ENCODE assay signal across 8 cellular contexts in the genomic region with DNA sequence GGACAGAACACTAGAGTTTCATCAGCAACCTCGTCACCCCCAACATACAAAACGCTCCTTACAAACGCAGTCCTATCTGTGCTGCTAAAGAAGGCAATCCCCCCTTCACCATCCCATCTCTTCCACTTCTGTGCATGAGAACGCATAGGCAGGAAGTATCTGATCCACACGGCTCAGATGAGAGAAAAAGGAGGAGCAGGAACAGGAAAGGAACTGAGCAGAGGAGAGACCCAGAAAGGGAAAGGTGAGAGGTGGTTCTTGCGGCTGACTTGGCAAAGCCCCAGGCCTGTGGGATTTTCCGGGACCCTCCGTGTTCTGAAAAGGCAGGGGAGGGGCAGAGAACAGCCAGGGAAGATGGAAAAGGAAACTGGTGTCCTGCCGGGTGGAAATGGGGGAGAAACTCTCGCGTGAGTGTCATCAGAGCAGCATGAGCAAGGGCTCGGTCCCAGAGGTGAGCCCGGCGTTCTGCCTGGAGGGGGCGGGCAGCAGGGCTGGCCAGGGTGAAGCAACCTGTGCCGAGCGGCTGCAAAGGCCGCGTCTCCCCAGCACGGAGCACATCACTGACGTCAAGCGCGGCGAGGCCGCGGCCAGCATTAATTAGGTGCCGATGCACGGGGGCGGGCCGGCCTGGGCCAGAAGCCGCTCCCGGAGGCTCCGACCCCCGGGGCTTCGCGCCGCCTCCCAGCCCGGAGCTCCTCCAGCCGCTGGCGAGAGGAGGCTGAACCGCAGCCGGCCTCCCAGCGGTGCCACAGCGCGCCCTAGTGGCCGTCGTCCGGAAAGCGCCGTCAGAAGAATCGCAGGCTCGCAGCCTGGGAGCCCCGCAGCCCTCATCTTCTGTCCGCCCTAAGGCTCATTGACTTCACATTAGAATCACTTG. TPM values are rescaled to one million over a fixed set of nuclear protein-coding genes. Genes with fewer than 3 reads are reported as not detected.
DNase-seq lines count a peak whose midpoint lies in the region; ATAC-seq and TF ChIP-seq lines count a peak whose summit lies in the region.

No MANE protein-coding gene starts in this region.

- peak; percentile 76 for ATAC-seq in GM21717 (IDR thresholded peaks at IDR 0.05; ENCODE audit: unreplicated experiment)
- ATAC-seq in natural killer cell treated with Interleukin-12 subunit alpha and Interleukin-12 subunit beta and Interleukin-15 and Interleukin-18, amount 100 ng/mL, for 72 hours = peak; percentile 84 to 88

- H3K36me3 Mint-ChIP-seq in activated T-helper 1 cell treated with anti-CD3 and anti-CD28 coated beads, Interleukin-12 subunit alpha, Interleukin-12 subunit beta, Interleukin-2, Interleukin-4 antibody, amounts not matched to agents 30 ng/mL and 10 ng/mL and 1 ng/mL, durations not matched to agents 14 hours and 24 hours and 36 hours (ENCODE audit: low read depth) = peaks cover 11% of the 10 kb centered on the region
- H3K36me3 Mint-ChIP-seq in natural killer cell treated with Interleukin-12 subunit alpha and Interleukin-12 subunit beta and Interleukin-15 and Interleukin-18, amount 100 ng/mL, for 72 hours = peaks cover 8% of the 10 kb centered on the region

- H3K27ac ChIP-seq in PC-9 = peak overlapping the region; percentile 75

- CTCF ChIA-PET in PC-9 (lab: Charles Lee) = interaction anchor here (0.6 to 2.1 kb wide), 21 partner anchors 35 to 747 kb away, joined by 3 to 23 read pairs (median 5); a partner anchor contains a TSS

- TF ChIP-seq CTCF in PC-9 (conservative IDR thresholded peaks at IDR 0.05) = peak; percentile 99
- TF ChIP-seq CTCF in fibroblast of mammary gland (conservative IDR thresholded peaks at IDR 0.05; ENCODE audit: control insufficient read depth, insufficient read depth, low read depth, low read length) = peak; percentile 62

- no peaks in the 10 kb centered on the region for H4K20me1 ChIP-seq in PC-9 (ENCODE audit: insufficient read depth)

- peak overlapping the region; percentile 80 for H3K4me2 ChIP-seq in PC-9

- no peaks in the 10 kb centered on the region for H3K9me2 ChIP-seq in PC-9 (ENCODE audit: insufficient read depth)

- H3K4me3 ChIP-seq in Jurkat, Clone E6-1 (ENCODE audit: low read length) = peak overlapping the region; percentile 49
- H3K4me3 ChIP-seq in PC-9 (peak overlapping the region; percentile 51), fibroblast of mammary gland (ENCODE audit: control insufficient read depth, low read depth, low read length) (peak overlapping the region; percentile 28)

- H3K27me3 Mint-ChIP-seq in activated T-helper 1 cell treated with anti-CD3 and anti-CD28 coated beads, Interleukin-12 subunit alpha, Interleukin-12 subunit beta, Interleukin-2, Interleukin-4 antibody, amounts not matched to agents 30 ng/mL and 10 ng/mL and 1 ng/mL, durations not matched to agents 14 hours and 24 hours and 36 hours (ENCODE audit: insufficient read depth) = peaks cover 7% of the 10 kb centered on the region
- peaks cover 30 to 41% of the 10 kb centered on the region in 2 donors for H3K27me3 Mint-ChIP-seq in natural killer cell treated with Interleukin-12 subunit alpha and Interleukin-12 subunit beta and Interleukin-15 and Interleukin-18, amount 100 ng/mL, for 72 hours

- peak; percentile 80 for DNase-seq in DMS79 (lab: John Stamatoyannopoulos, UW)
- DNase-seq in Jurkat, Clone E6-1 (ENCODE audit: low read depth, low spot score) = no peak
- DNase-seq in PC-9 = peak; percentile 91 to 97
- DNase-seq in activated T-helper 1 cell treated with anti-CD3 and anti-CD28 coated beads, Interleukin-12 subunit alpha, Interleukin-12 subunit beta, Interleukin-2, Interleukin-4 antibody, amounts not matched to agents 30 ng/mL and 10 ng/mL and 1 ng/mL, durations not matched to agents 14 hours and 24 hours and 36 hours (ENCODE audit: low spot score) = peak; percentile 79
- DNase-seq in fibroblast of mammary gland (ENCODE audit: low read depth) = peak; percentile 84
- DNase-seq in natural killer cell treated with Interleukin-12 subunit alpha and Interleukin-12 subunit beta and Interleukin-15 and Interleukin-18, amount 100 ng/mL, for 72 hours (ENCODE audit: low spot score) = peak; percentile 87
- DNase-seq in stimulated activated naive CD4-positive, alpha-beta T cell (lab: John Stamatoyannopoulos, UW) = peak; percentile 59 to 86 (median 75)

- peaks cover 22% of the 10 kb centered on the region for H3K79me2 ChIP-seq in PC-9 (ENCODE audit: low read depth)

- POLR2A ChIA-PET in PC-9 (lab: Charles Lee; ENCODE audit: unreplicated experiment) = interaction anchor here (0.6 to 1.4 kb wide), 10 partner anchors 18 to 1500 kb away, joined by 3 to 34 read pairs (median 4); no protein-coding TSS in a partner anchor

- 0 out of 2 replicates have a peak overlapping the region, but pooled peaks have one; percentile 29 for H2AFZ ChIP-seq in PC-9

- H3K27ac Mint-ChIP-seq in activated T-helper 1 cell treated with anti-CD3 and anti-CD28 coated beads, Interleukin-12 subunit alpha, Interleukin-12 subunit beta, Interleukin-2, Interleukin-4 antibody, amounts not matched to agents 30 ng/mL and 10 ng/mL and 1 ng/mL, durations not matched to agents 14 hours and 24 hours and 36 hours = no peak overlapping the region
- no peak overlapping the region for H3K27ac Mint-ChIP-seq in natural killer cell treated with Interleukin-12 subunit alpha and Interleukin-12 subunit beta and Interleukin-15 and Interleukin-18, amount 100 ng/mL, for 72 hours

- peaks cover 27% of the 10 kb centered on the region for H3K4me1 ChIP-seq in PC-9 (replicated peaks; ENCODE audit: insufficient read depth)

- peaks cover 23% of the 10 kb centered on the region for H3K9me3 ChIP-seq in PC-9 (ENCODE audit: insufficient read depth, low read depth)

- peak overlapping the region; percentile 83 for H3K4me3 Mint-ChIP-seq in activated T-helper 1 cell treated with anti-CD3 and anti-CD28 coated beads, Interleukin-12 subunit alpha, Interleukin-12 subunit beta, Interleukin-2, Interleukin-4 antibody, amounts not matched to agents 30 ng/mL and 10 ng/mL and 1 ng/mL, durations not matched to agents 14 hours and 24 hours and 36 hours
- peak overlapping the region; percentile 77 for H3K4me3 Mint-ChIP-seq in natural killer cell treated with Interleukin-12 subunit alpha and Interleukin-12 subunit beta and Interleukin-15 and Interleukin-18, amount 100 ng/mL, for 72 hours

- peaks cover 43% of the 10 kb centered on the region for H3K4me1 Mint-ChIP-seq in activated T-helper 1 cell treated with anti-CD3 and anti-CD28 coated beads, Interleukin-12 subunit alpha, Interleukin-12 subunit beta, Interleukin-2, Interleukin-4 antibody, amounts not matched to agents 30 ng/mL and 10 ng/mL and 1 ng/mL, durations not matched to agents 14 hours and 24 hours and 36 hours (ENCODE audit: low read depth)
- peaks cover 11 to 14% of the 10 kb centered on the region in 2 donors for H3K4me1 Mint-ChIP-seq in natural killer cell treated with Interleukin-12 subunit alpha and Interleukin-12 subunit beta and Interleukin-15 and Interleukin-18, amount 100 ng/mL, for 72 hours (ENCODE audit: low read depth in 2 of 2)

- no TSS peak for BruUV-seq in PC-9 (replicated peaks; lab: Mats Ljungman, UMichigan)

- H3K9me3 Mint-ChIP-seq in activated T-helper 1 cell treated with anti-CD3 and anti-CD28 coated beads, Interleukin-12 subunit alpha, Interleukin-12 subunit beta, Interleukin-2, Interleukin-4 antibody, amounts not matched to agents 30 ng/mL and 10 ng/mL and 1 ng/mL, durations not matched to agents 14 hours and 24 hours and 36 hours = peaks cover 16% of the 10 kb centered on the region
- H3K9me3 Mint-ChIP-seq in natural killer cell treated with Interleukin-12 subunit alpha and Interleukin-12 subunit beta and Interleukin-15 and Interleukin-18, amount 100 ng/mL, for 72 hours = peaks cover 8% of the 10 kb centered on the region

- intact Hi-C loops in PC-9 (cut with micrococcal nuclease; ENCODE audit: unreplicated experiment) = loop anchor here (1.0 to 10.0 kb wide), 14 partner anchors 19 to 851 kb away; no protein-coding TSS in a partner anchor
- intact Hi-C loops in activated T-helper 1 cell treated with anti-CD3 and anti-CD28 coated beads, Interleukin-12 subunit alpha, Interleukin-12 subunit beta, Interleukin-2, Interleukin-4 antibody, amounts not matched to agents 30 ng/mL and 10 ng/mL and 1 ng/mL, durations not matched to agents 14 hours and 24 hours and 36 hours (cut with micrococcal nuclease) = loop anchor here (1.0 to 2.0 kb wide), 4 partner anchors 113 to 650 kb away; a partner anchor contains a TSS

- peaks cover 25% of the 10 kb centered on the region for H3K36me3 ChIP-seq in PC-9 (ENCODE audit: low read depth)

- H3K27me3 ChIP-seq in PC-9 (ENCODE audit: insufficient read depth, low read depth) = no peaks in the 10 kb centered on the region

- peaks cover 29% of the 10 kb centered on the region for H3F3A ChIP-seq in PC-9 (ENCODE audit: insufficient read depth, low read depth)

RNA-seq across cellular contexts. Expression of a gene that starts 35.8 kb away (rescaled TPM):
- polyA plus RNA-seq in Jurkat, Clone E6-1 (2012; ENCODE audit: insufficient read depth, insufficient read length) = not detected
- total RNA-seq in PC-9 (2021) = not detected in 2 replicates
- not detected in 2 replicates for total RNA-seq in activated T-helper 1 cell treated with anti-CD3 and anti-CD28 coated beads, Interleukin-12 subunit alpha, Interleukin-12 subunit beta, Interleukin-2, Interleukin-4 antibody, amounts not matched to agents 30 ng/mL and 10 ng/mL and 1 ng/mL, durations not matched to agents 14 hours and 24 hours and 36 hours
- total RNA-seq in natural killer cell treated with Interleukin-12 subunit alpha and Interleukin-12 subunit beta and Interleukin-15 and Interleukin-18, amount 100 ng/mL, for 72 hours = not detected

RNA-seq across cellular contexts. Expression of a gene that starts 54.2 kb away (rescaled TPM):
- not detected for polyA plus RNA-seq in Jurkat, Clone E6-1 (2012; ENCODE audit: insufficient read depth, insufficient read length)
- total RNA-seq in PC-9 (2021) = 0.08 TPM in 1 of 2 replicates, not detected in the other
- not detected in 2 replicates for total RNA-seq in activated T-helper 1 cell treated with anti-CD3 and anti-CD28 coated beads, Interleukin-12 subunit alpha, Interleukin-12 subunit beta, Interleukin-2, Interleukin-4 antibody, amounts not matched to agents 30 ng/mL and 10 ng/mL and 1 ng/mL, durations not matched to agents 14 hours and 24 hours and 36 hours
- total RNA-seq in natural killer cell treated with Interleukin-12 subunit alpha and Interleukin-12 subunit beta and Interleukin-15 and Interleukin-18, amount 100 ng/mL, for 72 hours = not detected
